Comparison of ENCODE assay signal across 8 cellular contexts in the genomic region with DNA sequence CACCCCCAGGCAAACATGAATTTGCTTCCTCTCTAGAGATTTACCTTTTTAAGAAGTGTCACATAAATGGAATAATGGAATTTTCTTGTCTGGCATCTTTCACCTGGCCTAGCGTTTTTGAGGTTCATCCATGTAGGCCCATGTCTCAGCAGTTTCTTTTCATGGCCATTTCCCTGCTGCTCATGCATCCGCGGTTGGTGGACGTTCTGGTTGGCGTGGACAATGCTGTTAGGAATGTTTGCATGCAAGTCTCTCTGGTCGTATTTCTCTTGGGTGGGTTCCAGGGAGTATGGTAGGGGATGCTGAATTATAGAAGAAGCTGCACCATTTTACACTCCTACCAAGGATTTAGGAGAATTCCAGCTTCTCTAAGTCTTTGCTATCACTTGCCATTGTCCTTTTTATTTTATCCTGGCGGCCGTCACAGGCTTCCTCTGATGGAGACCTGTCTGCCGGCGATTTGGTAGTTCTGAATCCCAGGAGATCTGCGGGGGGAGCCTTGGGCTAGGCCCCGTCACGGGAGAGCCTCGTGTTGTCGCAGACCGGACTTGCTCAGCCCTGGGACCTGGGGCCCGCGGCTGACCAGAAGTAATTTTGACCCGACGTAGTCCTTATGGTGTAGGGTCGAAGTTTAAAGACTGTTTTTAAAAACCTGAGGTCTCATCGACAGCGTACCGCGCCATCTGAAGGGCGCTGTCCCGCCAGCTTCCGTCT. TPM values are rescaled to one million over a fixed set of nuclear protein-coding genes. Genes with fewer than 3 reads are reported as not detected.
DNase-seq lines count a peak whose midpoint lies in the region; ATAC-seq and TF ChIP-seq lines count a peak whose summit lies in the region.

No MANE protein-coding gene starts in this region.

- ATAC-seq in GM21528 (IDR thresholded peaks at IDR 0.05; ENCODE audit: low FRiP score, unreplicated experiment), result peak; percentile 24

- H3K4me1 ChIP-seq in KMS-11 (ENCODE audit: low read depth, poor library complexity, severe bottlenecking) (peaks cover 51% of the 10 kb centered on the region), iPS-15b (ENCODE audit: control insufficient read depth, insufficient read depth, low read length) (peaks cover 7% of the 10 kb centered on the region)

- no peaks in the 10 kb centered on the region for H3K36me3 ChIP-seq in KMS-11 (ENCODE audit: insufficient read depth)
- H3K36me3 ChIP-seq in iPS-15b (ENCODE audit: control insufficient read depth, insufficient read depth, low read length), result no peaks in the 10 kb centered on the region

- peak overlapping the region; percentile 57 for H2AFZ ChIP-seq in KMS-11 (ENCODE audit: low read depth)

- no peaks in the 10 kb centered on the region; the same call in 1 of the 2 replicates for H4K20me1 ChIP-seq in KMS-11 (ENCODE audit: insufficient read depth)

- H3K4me3 ChIP-seq in KMS-11 (IDR thresholded peaks at IDR 0.05; ENCODE audit: insufficient read depth, low read depth, low read length) (peak overlapping the region; percentile 91), iPS-15b (ENCODE audit: low read depth, low read length) (peak overlapping the region; percentile 78), skin epidermis (peak overlapping the region; percentile 63 to 90 (median 80))

- no peaks in the 10 kb centered on the region for H3K27me3 ChIP-seq in KMS-11 (ENCODE audit: insufficient read depth, low read depth)
- no peaks in the 10 kb centered on the region for H3K27me3 ChIP-seq in iPS-15b (ENCODE audit: control insufficient read depth, insufficient read depth, low read length)

- H3K4me2 ChIP-seq in KMS-11, result peak overlapping the region; percentile 94

- TF ChIP-seq CTCF in KMS-11 (conservative IDR thresholded peaks at IDR 0.05; ENCODE audit: low read depth, low read length), result no peak

- H3K9me3 ChIP-seq in iPS-15b (ENCODE audit: control insufficient read depth, insufficient read depth, low read length), result no peaks in the 10 kb centered on the region

- H3K27ac ChIP-seq in KMS-11 (peak overlapping the region; percentile 87), skin epidermis (peak overlapping the region in 20 of 21 experiments; percentile 46 to 97 (median 91))

- DNase-seq in EL, result peak; percentile 75
- DNase-seq in astrocyte of the hippocampus (ENCODE audit: low read depth, low spot score), result peak; percentile 84
- DNase-seq in ureter (ENCODE audit: low spot score), result no peak
- no peak for DNase-seq in stimulated activated CD4-positive, alpha-beta T cell treated with anti-CD3 and anti-CD28 coated beads, Interleukin-15, amount 100 ng/mL, for 24 hours

- H3K79me2 ChIP-seq in KMS-11 (ENCODE audit: insufficient read depth, low read depth), result peaks cover 28% of the 10 kb centered on the region; the same call in 1 of the 2 replicates

- H3K9ac ChIP-seq in KMS-11 (peak overlapping the region; percentile 77; the same call in 1 of the 2 replicates), iPS-15b (ENCODE audit: low read depth, low read length) (peak overlapping the region; percentile 73)

RNA-seq across cellular contexts. Expression of a gene that starts 56.9 kb away (rescaled TPM):
- 20.0 TPM for total RNA-seq in ureter

Comparison
In these comparisons a context has a peak if more than half of its experiments do, and no peak if none do; other contexts are left out.
1. DNase-seq: peak in EL (single experiment) and astrocyte of the hippocampus (single experiment); none in ureter (single experiment) and stimulated activated CD4-positive, alpha-beta T cell treated with anti-CD3 and anti-CD28 coated beads, Interleukin-15, amount 100 ng/mL, for 24 hours (single experiment).
2. Peak in every context shown above with its lines, with median percentiles within 50 percentile points of each other: H3K4me3 ChIP-seq.